Comparison of ENCODE assay signal across 9 cellular contexts in the genomic region with DNA sequence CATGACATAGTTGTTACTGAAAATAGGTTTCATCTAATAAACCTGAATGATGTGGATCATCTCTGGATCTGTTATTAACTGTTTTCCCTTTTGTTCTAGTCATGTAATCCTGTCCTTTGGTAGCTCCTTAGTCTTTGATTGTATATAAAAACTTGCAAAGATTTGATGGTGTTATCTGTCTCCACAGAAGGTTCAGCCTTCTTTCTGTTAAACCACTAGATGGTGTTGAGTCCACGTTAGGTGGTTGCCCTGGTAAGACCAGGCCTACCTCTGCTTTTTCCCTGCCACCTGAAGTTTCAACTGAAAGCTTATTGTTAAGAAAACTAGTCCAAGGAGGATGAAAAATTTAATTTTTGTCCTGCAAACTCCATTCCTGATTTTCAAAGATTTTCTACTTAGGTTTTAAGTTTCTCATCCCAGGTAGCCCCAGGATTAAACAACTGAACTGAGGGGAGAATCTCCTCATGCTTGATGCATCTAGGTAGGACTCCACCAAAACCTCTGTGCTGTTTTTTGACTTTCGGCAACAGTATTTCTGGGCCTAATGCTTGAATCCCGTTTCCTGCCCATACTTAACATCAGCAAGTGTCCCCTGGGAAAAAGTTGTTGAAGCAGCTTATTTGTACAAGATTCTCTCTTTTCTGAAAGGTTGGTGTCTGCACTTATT.
DNase-seq lines count a peak whose midpoint lies in the region; ATAC-seq and TF ChIP-seq lines count a peak whose summit lies in the region.
"Had no signal": no experiment of that assay in that cellular context is flagged by ENCODE, and none has a peak within 500 bp of the region (broad histone marks: within the 10 kb centered on the region; RNA-seq: fewer than 3 reads in every experiment).

No MANE protein-coding gene starts in this region.

- H3K27me3 ChIP-seq in right atrium auricular region: no peaks in the 10 kb centered on the region
- no peaks in the 10 kb centered on the region for H3K27me3 ChIP-seq in tibial artery

- ATAC-seq in Right ventricle myocardium superior (ENCODE audit: poor library complexity) (peak; percentile 88), GM21717 (IDR thresholded peaks at IDR 0.05; ENCODE audit: unreplicated experiment) (no peak)

- DNase-seq in Right ventricle myocardium superior: no peak
- DNase-seq in right atrium auricular region (ENCODE audit: low spot score): no peak
- peak; percentile 2 for DNase-seq in SW480 (ENCODE audit: low spot score)
- DNase-seq in fibroblast of the aortic adventitia (ENCODE audit: low read depth): peak; percentile 32
- no peak for DNase-seq in tibial artery
- no peak for DNase-seq in SHP77 treated with DMSO at 0.1 percent for 48 hours (lab: John Stamatoyannopoulos, UW)
- no peak for DNase-seq in iPS-NIHi11 (ENCODE audit: low spot score)

- H3K9me3 ChIP-seq in right atrium auricular region: no peaks in the 10 kb centered on the region
- H3K9me3 ChIP-seq in tibial artery: no peaks in the 10 kb centered on the region

- H3K4me1 ChIP-seq in right atrium auricular region (no peaks in the 10 kb centered on the region), tibial artery (peaks cover 0 to 9% (median 4%) of the 10 kb centered on the region in 4 donors)

- intact Hi-C loops in Right ventricle myocardium superior (cut with DNase I): loop anchor here (2.0 kb wide), 1 partner anchor 75 kb away; no protein-coding TSS in a partner anchor
- intact Hi-C loops in tibial artery (cut with DNase I; ENCODE audit: low total_unique reads): no loop called here

- H3K27ac ChIP-seq in right atrium auricular region (peak overlapping the region in 1 of 2 donors; percentile 20), tibial artery (no peak overlapping the region)

- H3K4me3 ChIP-seq in right atrium auricular region: no peak overlapping the region
- H3K4me3 ChIP-seq in fibroblast of the aortic adventitia (ENCODE audit: low read depth, low read length): no peak overlapping the region
- H3K4me3 ChIP-seq in tibial artery: no peak overlapping the region
- H3K4me3 ChIP-seq: lung had no signal

- peak in 1 of 2 donors; percentile 66 for TF ChIP-seq CTCF in right atrium auricular region (IDR thresholded peaks at IDR 0.05)
- peak; percentile 47 for TF ChIP-seq CTCF in fibroblast of the aortic adventitia (IDR thresholded peaks at IDR 0.05; ENCODE audit: insufficient read depth, low read length)
- TF ChIP-seq CTCF in tibial artery (IDR thresholded peaks at IDR 0.05): peak; percentile 26 to 36

- H3K36me3 ChIP-seq in right atrium auricular region: no peaks in the 10 kb centered on the region
- peaks cover 0 to 1% (median under 1%) of the 10 kb centered on the region in 3 donors for H3K36me3 ChIP-seq in tibial artery

Comparison
In these comparisons a context has a peak if more than half of its experiments do, and no peak if none do; other contexts are left out.
1. DNase-seq: peak in SW480 (single experiment) and fibroblast of the aortic adventitia (single experiment); none in Right ventricle myocardium superior (single experiment), right atrium auricular region (single experiment), tibial artery (0 of 2), SHP77 treated with DMSO at 0.1 percent for 48 hours (single experiment) and iPS-NIHi11 (single experiment).